ENCODE assay signal across 10 cellular contexts in the genomic region with DNA sequence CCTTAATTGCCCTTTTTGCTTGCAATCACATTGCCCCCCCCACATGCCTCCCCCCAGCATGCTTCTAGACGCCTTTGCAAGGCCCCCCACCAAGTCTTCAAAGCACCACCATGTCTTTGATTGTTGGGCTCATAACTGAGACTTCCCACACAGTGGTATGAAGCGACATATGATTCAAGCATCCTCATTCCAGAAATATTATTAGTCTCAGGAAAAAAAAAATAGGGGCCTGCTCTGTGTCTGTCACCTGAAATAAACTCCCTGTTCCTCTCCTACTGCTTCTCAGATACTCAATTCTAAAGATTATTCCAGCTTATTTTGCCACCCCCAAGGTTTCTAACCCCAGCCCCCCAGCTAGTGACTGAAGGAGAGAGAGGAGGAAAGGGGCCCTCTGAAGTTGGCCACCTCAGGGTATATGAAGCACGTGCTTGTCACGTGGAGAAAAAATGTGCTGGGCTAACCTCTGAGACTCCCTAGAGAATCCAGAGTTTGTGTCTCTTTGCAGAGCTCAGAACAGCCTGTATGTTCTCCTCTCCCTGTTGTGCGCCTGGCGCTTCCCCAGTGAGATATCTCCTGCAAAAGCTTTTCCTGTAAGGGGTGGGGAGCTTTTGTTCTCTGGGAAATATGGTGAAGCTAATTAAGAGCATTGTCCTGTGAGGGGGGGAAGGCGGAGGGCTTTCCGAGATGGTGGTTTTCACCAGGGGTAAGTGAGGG. TPM values are rescaled to one million over a fixed set of nuclear protein-coding genes. Genes with fewer than 3 reads are reported as not detected.
A peak's percentile ranks its signal among the peaks of the same experiment; 100 is the strongest.
DNase-seq lines count a peak whose midpoint lies in the region; ATAC-seq and TF ChIP-seq lines count a peak whose summit lies in the region.
"Had no signal": no experiment of that assay in that cellular context is flagged by ENCODE, and none has a peak within 500 bp of the region (broad histone marks: within the 10 kb centered on the region; RNA-seq: fewer than 3 reads in every experiment).

No MANE protein-coding gene starts in this region.

- TF ChIP-seq CTCF in endothelial cell (IDR thresholded peaks at IDR 0.05; ENCODE audit: unreplicated experiment): no peak
- no peak for TF ChIP-seq CTCF in upper lobe of right lung (IDR thresholded peaks at IDR 0.05)

- H3K27me3 ChIP-seq in mesenchymal stem cell (ENCODE audit: control insufficient read depth in 1 of 2, insufficient read depth in 1 of 2, low read length in 2 of 2) (no peaks in the 10 kb centered on the region), upper lobe of right lung (no peaks in the 10 kb centered on the region)

- no peak overlapping the region for H3K14ac ChIP-seq in mesenchymal stem cell (ENCODE audit: low read length in 2 of 2)

- DNase-seq in NCI-H2227 (lab: John Stamatoyannopoulos, UW; ENCODE audit: unreplicated experiment): peak; percentile 29
- no peak for DNase-seq in NCI-H2227 treated with DMSO at 0.1 percent for 48 hours (lab: John Stamatoyannopoulos, UW)
- peak; percentile 48 for DNase-seq in endothelial cell (ENCODE audit: low spot score)
- peak; percentile 47 for DNase-seq in mesenchymal stem cell
- DNase-seq in upper lobe of right lung: no peak
- DNase-seq in activated CD4-positive, alpha-beta T cell treated with anti-CD3 and anti-CD28 coated beads, Interleukin-2, amount 50 U/mL, for 4 hours: no peak
- no peak for DNase-seq in activated naive CD4-positive, alpha-beta T cell treated with anti-CD3 and anti-CD28 coated beads, Interleukin-2, amount 50 U/mL, for 72 hours (ENCODE audit: low spot score in 2 of 2)
- no peak for DNase-seq in GF-D8 (lab: John Stamatoyannopoulos, UW)
- DNase-seq: ACHN, Karpas-422 had no signal

- H4K91ac ChIP-seq in mesenchymal stem cell (ENCODE audit: low read length): no peak overlapping the region

- intact Hi-C loops in upper lobe of right lung (cut with DNase I): no loop called here

- no peaks in the 10 kb centered on the region for H3K36me3 Mint-ChIP-seq in endothelial cell (ENCODE audit: low read depth, unreplicated experiment)
- H3K36me3 Mint-ChIP-seq in activated naive CD4-positive, alpha-beta T cell treated with anti-CD3 and anti-CD28 coated beads, Interleukin-2, amount 50 U/mL, for 72 hours: no peaks in the 10 kb centered on the region

- H3K4ac ChIP-seq in mesenchymal stem cell (ENCODE audit: low read depth in 1 of 2, low read length in 2 of 2): no peak overlapping the region

- H3K9me3 ChIP-seq in mesenchymal stem cell (ENCODE audit: control insufficient read depth, low read length) (no peaks in the 10 kb centered on the region), upper lobe of right lung (no peaks in the 10 kb centered on the region)

- H2AK5ac ChIP-seq in mesenchymal stem cell (ENCODE audit: low read length, severe bottlenecking): peak overlapping the region; percentile 83

- H3K23ac ChIP-seq in mesenchymal stem cell (ENCODE audit: low read length in 2 of 2): no peak overlapping the region

- peak overlapping the region in 1 of 2 experiments; percentile 36 for H3K4me3 ChIP-seq in mesenchymal stem cell (ENCODE audit: insufficient read depth in 1 of 2, low read depth in 1 of 2, low read length in 2 of 2)
- H3K4me3 ChIP-seq in upper lobe of right lung: no peak overlapping the region

- H3K4me1 ChIP-seq in mesenchymal stem cell (ENCODE audit: control insufficient read depth, insufficient read depth, low read depth, low read length) (peaks cover 16% of the 10 kb centered on the region), upper lobe of right lung (peaks cover 53% of the 10 kb centered on the region)

- H3K27ac ChIP-seq in mesenchymal stem cell (ENCODE audit: low read length, poor library complexity, severe bottlenecking) (peak overlapping the region; percentile 52), upper lobe of right lung (peak overlapping the region; percentile 78)

- peak; percentile 49 for ATAC-seq in upper lobe of right lung
- ATAC-seq in activated naive CD4-positive, alpha-beta T cell treated with anti-CD3 and anti-CD28 coated beads, Interleukin-2, amount 50 U/mL, for 72 hours: no peak

- H2BK5ac ChIP-seq in mesenchymal stem cell (ENCODE audit: low read depth, low read length, poor library complexity, severe bottlenecking): peak overlapping the region; percentile 66

- no peak overlapping the region for H3K4me2 ChIP-seq in mesenchymal stem cell (ENCODE audit: low read length, poor library complexity, severe bottlenecking)

- no peak overlapping the region for H4K8ac ChIP-seq in mesenchymal stem cell (ENCODE audit: low read length)

- H3K9me3 Mint-ChIP-seq in endothelial cell (ENCODE audit: unreplicated experiment): no peaks in the 10 kb centered on the region
- peaks cover 9 to 12% of the 10 kb centered on the region in 2 donors for H3K9me3 Mint-ChIP-seq in activated naive CD4-positive, alpha-beta T cell treated with anti-CD3 and anti-CD28 coated beads, Interleukin-2, amount 50 U/mL, for 72 hours

- H2AFZ ChIP-seq in mesenchymal stem cell (ENCODE audit: low read depth, low read length): no peak overlapping the region

- peak overlapping the region in 1 of 2 experiments; percentile 21 for H2BK12ac ChIP-seq in mesenchymal stem cell (ENCODE audit: low read length in 2 of 2)

- H3K27me3 Mint-ChIP-seq in endothelial cell (ENCODE audit: unreplicated experiment): peaks cover 8% of the 10 kb centered on the region

- H3K79me1 ChIP-seq in mesenchymal stem cell (replicated peaks; ENCODE audit: low read length, poor library complexity, severe bottlenecking): no peaks in the 10 kb centered on the region

- H3K9ac ChIP-seq in mesenchymal stem cell (ENCODE audit: low read length): peak overlapping the region; percentile 73

- peaks cover 80% of the 10 kb centered on the region for H3K4me1 Mint-ChIP-seq in endothelial cell (ENCODE audit: unreplicated experiment)

- H2BK120ac ChIP-seq in mesenchymal stem cell (ENCODE audit: low read depth, low read length): no peak overlapping the region

- H3K18ac ChIP-seq in mesenchymal stem cell (ENCODE audit: low read depth in 1 of 2, low read length in 2 of 2): peak overlapping the region; percentile 28 to 67

- 43% methylated on average over 8 of the region's 8 CpGs for WGBS in mesenchymal stem cell

- H3K36me3 ChIP-seq in mesenchymal stem cell (ENCODE audit: control insufficient read depth in 1 of 2, insufficient read depth in 2 of 2, low read depth in 1 of 2, low read length in 2 of 2) (no peaks in the 10 kb centered on the region), upper lobe of right lung (no peaks in the 10 kb centered on the region)

- H3K27ac Mint-ChIP-seq in endothelial cell (ENCODE audit: unreplicated experiment): peak overlapping the region; percentile 96
- no peak overlapping the region for H3K27ac Mint-ChIP-seq in activated naive CD4-positive, alpha-beta T cell treated with anti-CD3 and anti-CD28 coated beads, Interleukin-2, amount 50 U/mL, for 72 hours

- H2BK15ac ChIP-seq in mesenchymal stem cell (ENCODE audit: low read depth, poor library complexity, severe bottlenecking): no peak overlapping the region

- peak overlapping the region; percentile 70 for H3K4me3 Mint-ChIP-seq in endothelial cell (ENCODE audit: unreplicated experiment)

RNA-seq across cellular contexts. Expression of gene RASAL2, which starts 35.9 kb away (rescaled TPM):
- total RNA-seq in endothelial cell (ENCODE audit: unreplicated experiment) (82.1 TPM), upper lobe of right lung (39.4 TPM)
- polyA plus RNA-seq in mesenchymal stem cell (2013, experiment 1 of 2): 8.5 TPM
- 7.6 TPM for polyA plus RNA-seq in mesenchymal stem cell (2013, experiment 2 of 2)
- total RNA-seq in activated naive CD4-positive, alpha-beta T cell treated with anti-CD3 and anti-CD28 coated beads, Interleukin-2, amount 50 U/mL, for 72 hours: not detected

Comparison
In these comparisons a context has a peak if more than half of its experiments do, and no peak if none do; other contexts are left out.
1. DNase-seq: peak in NCI-H2227 (single experiment), endothelial cell (single experiment) and mesenchymal stem cell (single experiment); none in NCI-H2227 treated with DMSO at 0.1 percent for 48 hours (single experiment), upper lobe of right lung (single experiment), activated CD4-positive, alpha-beta T cell treated with anti-CD3 and anti-CD28 coated beads, Interleukin-2, amount 50 U/mL, for 4 hours (0 of 2), activated naive CD4-positive, alpha-beta T cell treated with anti-CD3 and anti-CD28 coated beads, Interleukin-2, amount 50 U/mL, for 72 hours (0 of 2) and GF-D8 (single experiment).
2. RNA of gene RASAL2, which starts 35.9 kb away (total RNA-seq): 82.1 TPM in endothelial cell (single experiment) and 39.4 TPM in upper lobe of right lung (single experiment); not detected in activated naive CD4-positive, alpha-beta T cell treated with anti-CD3 and anti-CD28 coated beads, Interleukin-2, amount 50 U/mL, for 72 hours; every median in the first group is over 10 times any median in the second.